Comparison of ENCODE assay signal across 8 cellular contexts in the genomic region with DNA sequence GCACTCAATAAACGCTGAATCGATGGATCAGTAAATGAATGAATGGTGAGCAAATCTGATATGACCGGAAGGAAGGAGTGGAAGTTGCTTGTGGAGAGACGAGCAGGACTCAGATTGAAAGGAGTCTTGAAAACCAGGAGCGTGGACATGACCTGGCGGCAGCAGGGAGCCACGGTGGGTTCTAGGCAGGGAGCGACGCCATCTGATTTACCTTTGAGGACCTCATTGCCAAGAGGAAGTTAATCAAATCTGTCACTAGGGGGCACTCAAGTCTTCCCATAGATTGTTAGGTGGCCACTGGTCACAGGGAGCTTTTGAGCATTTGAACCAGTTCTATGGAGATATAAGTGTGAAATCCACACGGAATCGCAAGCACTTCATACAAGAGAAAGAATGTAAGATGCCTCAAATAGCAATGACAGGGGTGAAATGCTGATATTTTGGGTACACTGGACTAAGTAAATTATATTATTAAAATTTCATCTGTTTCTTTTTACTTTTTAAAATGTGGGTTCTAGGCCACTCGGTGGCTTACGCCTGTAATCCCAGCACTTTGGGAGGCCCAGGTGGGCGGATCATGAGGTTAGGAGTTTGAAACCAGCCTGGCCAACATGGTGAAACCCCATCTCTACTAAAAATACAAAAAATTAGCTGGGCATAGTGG. TPM values are rescaled to one million over a fixed set of nuclear protein-coding genes. Genes with fewer than 3 reads are reported as not detected.
DNase-seq lines count a peak whose midpoint lies in the region; ATAC-seq, FAIRE-seq and TF ChIP-seq lines count a peak whose summit lies in the region.

No MANE protein-coding gene starts in this region.

- DNase-seq in DMS79 (lab: John Stamatoyannopoulos, UW) (peak; percentile 67), Kasumi-1 (lab: John Stamatoyannopoulos, UW) (peak; percentile 83 to 84), OCI-LY7 (ENCODE audit: low spot score) (peak; percentile 89), globus pallidus (ENCODE audit: low spot score) (peak; percentile 88), pancreas (peak in 4 of 6 donors; percentile 40 to 67 (median 64))
- peak; percentile 67 for DNase-seq in activated effector memory CD4-positive, alpha-beta T cell treated with anti-CD3 and anti-CD28 coated beads, Interleukin-2, amount 50 U/mL, for 16 hours

- no peak overlapping the region for H3K4me3 ChIP-seq in OCI-LY7 (ENCODE audit: low read depth, low read length, poor library complexity, severe bottlenecking)
- no peak overlapping the region for H3K4me3 ChIP-seq in pancreas

- H3K79me2 ChIP-seq in OCI-LY7 (ENCODE audit: insufficient read depth, low read depth, low read length), result no peaks in the 10 kb centered on the region

- no peak overlapping the region for H3K27ac ChIP-seq in OCI-LY7 (ENCODE audit: low read depth, low read length, poor library complexity, severe bottlenecking)
- no peak overlapping the region for H3K27ac ChIP-seq in pancreas

- 39 to 43% methylated on average over 14 of the region's 14 CpGs for WGBS in pancreas, 2 donors

- TF ChIP-seq CTCF in OCI-LY7 (conservative IDR thresholded peaks at IDR 0.05; ENCODE audit: low read length) (peak; percentile 88), pancreas (IDR thresholded peaks at IDR 0.05) (peak; percentile 59 to 77 (median 64))

- H2AFZ ChIP-seq in OCI-LY7 (ENCODE audit: low read length), result no peak overlapping the region

- no peaks in the 10 kb centered on the region for H3K27me3 ChIP-seq in pancreas

- no peaks in the 10 kb centered on the region for H3K36me3 ChIP-seq in OCI-LY7 (ENCODE audit: insufficient read depth, low read length)
- no peaks in the 10 kb centered on the region for H3K36me3 ChIP-seq in pancreas

- no TSS peak for BruUV-seq in OCI-LY7 (replicated peaks; lab: Mats Ljungman, UMichigan)

- H3K4me1 ChIP-seq in OCI-LY7 (ENCODE audit: insufficient read depth, low read length, poor library complexity, severe bottlenecking), result peaks cover 16% of the 10 kb centered on the region
- peaks cover 7 to 8% (median 7%) of the 10 kb centered on the region in 3 donors for H3K4me1 ChIP-seq in pancreas

- H4K20me1 ChIP-seq in OCI-LY7 (ENCODE audit: insufficient read depth, low read length), result no peaks in the 10 kb centered on the region

- H3K4me2 ChIP-seq in OCI-LY7 (ENCODE audit: low read length), result no peak overlapping the region

- H3K9me3 ChIP-seq in OCI-LY7 (ENCODE audit: low read length) (peaks cover 4% of the 10 kb centered on the region; the same call in 1 of the 2 replicates), pancreas (no peaks in the 10 kb centered on the region)

- FAIRE-seq in pancreas (lab: Jason Lieb, UNC), result no peak

- H3K9me2 ChIP-seq in OCI-LY7 (ENCODE audit: insufficient read depth, low read length), result no peaks in the 10 kb centered on the region

- POLR2A ChIA-PET in OCI-LY7 (lab: Charles Lee), result no interaction called here

- ATAC-seq in pancreas (peak; percentile 62 to 80 (median 78)), GM21367 (IDR thresholded peaks at IDR 0.05; ENCODE audit: unreplicated experiment) (no peak), HG03442 (IDR thresholded peaks at IDR 0.05; ENCODE audit: unreplicated experiment) (no peak)

- intact Hi-C loops in OCI-LY7 (cut with micrococcal nuclease; ENCODE audit: unreplicated experiment) (loop anchor here (1.0 to 10.0 kb wide), 5 partner anchors 34 to 216 kb away; a partner anchor contains a TSS), pancreas (cut with DNase I) (loop anchor here in 2 of 3 donors (5.0 to 10.0 kb wide), 2 partner anchors 94 to 96 kb away; no protein-coding TSS in a partner anchor)

- CTCF ChIA-PET in OCI-LY7 (lab: Charles Lee; ENCODE audit: unreplicated experiment), result no interaction called here

RNA-seq across cellular contexts. Expression of a gene that starts 9.2 kb away (rescaled TPM):
- not detected in 2 replicates for total RNA-seq in OCI-LY7 (2014; rRNA removed; shearing (Covaris generic))
- total RNA-seq in OCI-LY7 (2022) (not detected in 2 replicates), pancreas (under 1 TPM in 4 of 6 donors, not detected in 2; under 0.01 to 0.20 (median 0.06) TPM)
- polyA plus RNA-seq in pancreas, result under 1 TPM; 0.02 to 0.04 TPM

RNA-seq across cellular contexts. Expression of a gene that starts 50.6 kb away (rescaled TPM):
- 54.9 and 61.8 TPM in 2 replicates for total RNA-seq in OCI-LY7 (2014; rRNA removed; shearing (Covaris generic))
- total RNA-seq in OCI-LY7 (2022), result 36.8 and 37.7 TPM in 2 replicates
- total RNA-seq in pancreas, result 10 to 100 TPM; 41.6 to 82.4 (median 62.1) TPM
- 100 to 1,000 TPM in 1 of 2 donors, 10 to 100 TPM in 1; 72.1 to 118 TPM for polyA plus RNA-seq in pancreas

Comparison
In these comparisons a context has a peak if more than half of its experiments do, and no peak if none do; other contexts are left out.
1. ATAC-seq: peak in pancreas (4 of 4); none in GM21367 (single experiment) and HG03442 (single experiment).
2. Peak in every context shown above with its lines, with median percentiles within 50 percentile points of each other: DNase-seq.